Comparison of ENCODE assay signal across 9 cellular contexts in the genomic region with DNA sequence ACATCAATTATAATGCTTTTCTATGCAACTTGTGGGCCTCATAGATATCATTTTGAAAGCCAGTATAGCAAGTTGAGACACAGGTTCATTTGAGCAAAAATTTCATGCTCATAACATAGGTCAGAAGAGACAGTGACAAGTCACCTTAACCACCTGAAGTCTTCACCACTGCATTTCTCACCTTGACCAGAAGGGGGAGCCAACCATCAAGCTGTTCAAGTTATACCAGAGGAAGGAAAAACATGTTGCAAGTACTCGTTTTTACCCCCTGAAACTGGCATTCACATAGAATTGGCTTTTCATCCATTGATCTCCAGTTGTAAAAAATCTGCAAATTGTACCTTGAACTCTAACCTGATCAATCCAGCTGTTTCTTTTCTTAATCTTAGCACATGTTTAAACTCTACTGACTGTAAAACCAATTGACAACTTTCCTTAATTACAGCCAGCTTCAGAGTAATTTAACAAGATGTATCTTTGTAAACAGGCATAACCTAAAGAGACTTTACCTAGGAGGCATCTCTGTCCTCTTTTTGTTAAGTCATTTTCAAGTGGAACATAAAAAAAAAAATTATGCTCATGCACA. TPM values are rescaled to one million over a fixed set of nuclear protein-coding genes. Genes with fewer than 3 reads are reported as not detected.
DNase-seq lines count a peak whose midpoint lies in the region; ATAC-seq and TF ChIP-seq lines count a peak whose summit lies in the region.
"Had no signal": no experiment of that assay in that cellular context is flagged by ENCODE, and none has a peak within 500 bp of the region (broad histone marks: within the 10 kb centered on the region; RNA-seq: fewer than 3 reads in every experiment).

No MANE protein-coding gene starts in this region.

- peak; percentile 98 for TF ChIP-seq CTCF in epithelial cell of proximal tubule (conservative IDR thresholded peaks at IDR 0.05; ENCODE audit: low read depth, low read length)

- peak overlapping the region; percentile 73 for H3K4me2 ChIP-seq in BLaER1

- ATAC-seq in GM19025 (IDR thresholded peaks at IDR 0.05; ENCODE audit: low read depth, unreplicated experiment): peak; percentile 60
- ATAC-seq in HG03469 (IDR thresholded peaks at IDR 0.05; ENCODE audit: unreplicated experiment): peak; percentile 91
- peak; percentile 87 for ATAC-seq in activated CD8-positive, alpha-beta memory T cell treated with anti-CD3 and anti-CD28 coated beads, Interleukin-2, amount 10 ng/mL, durations not matched to agents 7 days and 5 days
- ATAC-seq in natural killer cell treated with Interleukin-12 subunit alpha and Interleukin-12 subunit beta and Interleukin-15 and Interleukin-18, amount 100 ng/mL, for 72 hours: peak in 1 of 2 donors; percentile 59

- DNase-seq in NOMO-1 (lab: John Stamatoyannopoulos, UW; ENCODE audit: unreplicated experiment in 2 of 2) (peak; percentile 17 to 60), epithelial cell of proximal tubule (ENCODE audit: low read depth) (peak; percentile 47)
- DNase-seq in activated CD8-positive, alpha-beta memory T cell treated with anti-CD3 and anti-CD28 coated beads, Interleukin-2, amount 10 ng/mL, durations not matched to agents 7 days and 5 days: peak; percentile 90
- DNase-seq in natural killer cell treated with Interleukin-12 subunit alpha and Interleukin-12 subunit beta and Interleukin-15 and Interleukin-18, amount 100 ng/mL, for 72 hours (ENCODE audit: low spot score): peak; percentile 84
- peak; percentile 67 for DNase-seq in stimulated activated naive CD4-positive, alpha-beta T cell treated with Interleukin-2 at 50 U/mL for 16 hours (lab: John Stamatoyannopoulos, UW)

- H3K9me3 Mint-ChIP-seq in activated CD8-positive, alpha-beta memory T cell treated with anti-CD3 and anti-CD28 coated beads, Interleukin-2, amount 10 ng/mL, durations not matched to agents 7 days and 5 days (ENCODE audit: low read depth): no peaks in the 10 kb centered on the region
- H3K9me3 Mint-ChIP-seq in natural killer cell treated with Interleukin-12 subunit alpha and Interleukin-12 subunit beta and Interleukin-15 and Interleukin-18, amount 100 ng/mL, for 72 hours: no peaks in the 10 kb centered on the region

- no peaks in the 10 kb centered on the region for H4K20me1 ChIP-seq in BLaER1

- H3K9ac ChIP-seq in BLaER1: no peak overlapping the region

- H3K4me3 Mint-ChIP-seq in activated CD8-positive, alpha-beta memory T cell treated with anti-CD3 and anti-CD28 coated beads, Interleukin-2, amount 10 ng/mL, durations not matched to agents 7 days and 5 days: no peak overlapping the region
- no peak overlapping the region for H3K4me3 Mint-ChIP-seq in natural killer cell treated with Interleukin-12 subunit alpha and Interleukin-12 subunit beta and Interleukin-15 and Interleukin-18, amount 100 ng/mL, for 72 hours

- H3K9me3 ChIP-seq in BLaER1: no peaks in the 10 kb centered on the region

- peaks cover 29% of the 10 kb centered on the region for H3K4me1 ChIP-seq in BLaER1

- CTCF ChIA-PET in activated CD8-positive, alpha-beta memory T cell treated with anti-CD3 and anti-CD28 coated beads, Interleukin-2, amount 10 ng/mL, durations not matched to agents 7 days and 5 days (lab: Charles Lee): interaction anchor here (0.6 to 3.8 kb wide), 26 partner anchors 9 to 551 kb away, joined by 3 to 45 read pairs (median 6); partner anchors contain the start of gene FRMD4B

- no peaks in the 10 kb centered on the region for H3K27me3 ChIP-seq in BLaER1

- no peaks in the 10 kb centered on the region for H3K36me3 Mint-ChIP-seq in activated CD8-positive, alpha-beta memory T cell treated with anti-CD3 and anti-CD28 coated beads, Interleukin-2, amount 10 ng/mL, durations not matched to agents 7 days and 5 days
- no peaks in the 10 kb centered on the region for H3K36me3 Mint-ChIP-seq in natural killer cell treated with Interleukin-12 subunit alpha and Interleukin-12 subunit beta and Interleukin-15 and Interleukin-18, amount 100 ng/mL, for 72 hours

- H3K4me1 Mint-ChIP-seq in activated CD8-positive, alpha-beta memory T cell treated with anti-CD3 and anti-CD28 coated beads, Interleukin-2, amount 10 ng/mL, durations not matched to agents 7 days and 5 days: peaks cover 2% of the 10 kb centered on the region
- peaks cover 3 to 6% of the 10 kb centered on the region in 2 donors for H3K4me1 Mint-ChIP-seq in natural killer cell treated with Interleukin-12 subunit alpha and Interleukin-12 subunit beta and Interleukin-15 and Interleukin-18, amount 100 ng/mL, for 72 hours (ENCODE audit: low read depth in 2 of 2)

- H3K27ac Mint-ChIP-seq in activated CD8-positive, alpha-beta memory T cell treated with anti-CD3 and anti-CD28 coated beads, Interleukin-2, amount 10 ng/mL, durations not matched to agents 7 days and 5 days: peak overlapping the region; percentile 7
- H3K27ac Mint-ChIP-seq in natural killer cell treated with Interleukin-12 subunit alpha and Interleukin-12 subunit beta and Interleukin-15 and Interleukin-18, amount 100 ng/mL, for 72 hours: no peak overlapping the region

- no peaks in the 10 kb centered on the region for H3K27me3 Mint-ChIP-seq in activated CD8-positive, alpha-beta memory T cell treated with anti-CD3 and anti-CD28 coated beads, Interleukin-2, amount 10 ng/mL, durations not matched to agents 7 days and 5 days
- H3K27me3 Mint-ChIP-seq in natural killer cell treated with Interleukin-12 subunit alpha and Interleukin-12 subunit beta and Interleukin-15 and Interleukin-18, amount 100 ng/mL, for 72 hours: no peaks in the 10 kb centered on the region

- H3K4me3 ChIP-seq in BLaER1 (no peak overlapping the region), epithelial cell of proximal tubule (ENCODE audit: low read depth, low read length) (no peak overlapping the region)

- no peaks in the 10 kb centered on the region for H3K36me3 ChIP-seq in BLaER1

- no peak overlapping the region for H3K27ac ChIP-seq in BLaER1

RNA-seq across cellular contexts. Expression of gene LMOD3, which starts 1.4 kb away (rescaled TPM):
- not detected for total RNA-seq in activated CD8-positive, alpha-beta memory T cell treated with anti-CD3 and anti-CD28 coated beads, Interleukin-2, amount 10 ng/mL, durations not matched to agents 7 days and 5 days
- not detected in 2 replicates for total RNA-seq in epithelial cell of proximal tubule
- total RNA-seq in natural killer cell treated with Interleukin-12 subunit alpha and Interleukin-12 subunit beta and Interleukin-15 and Interleukin-18, amount 100 ng/mL, for 72 hours: not detected
- total RNA-seq: T-helper 2 cell treated with Interferon-gamma antibody and Interleukin-4, amounts not matched to agents 100 ng/mL and 5 ng/mL, for 36 hours had no signal

RNA-seq across cellular contexts. Expression of gene ARL6IP5, which starts 36.2 kb away (rescaled TPM):
- 100 to 1,000 TPM; 132 to 203 TPM for total RNA-seq in activated CD8-positive, alpha-beta memory T cell treated with anti-CD3 and anti-CD28 coated beads, Interleukin-2, amount 10 ng/mL, durations not matched to agents 7 days and 5 days
- total RNA-seq in epithelial cell of proximal tubule: 80.7 and 114 TPM in 2 replicates
- 100 to 1,000 TPM; 110 to 135 TPM for total RNA-seq in natural killer cell treated with Interleukin-12 subunit alpha and Interleukin-12 subunit beta and Interleukin-15 and Interleukin-18, amount 100 ng/mL, for 72 hours

RNA-seq across cellular contexts. Expression of gene UBA3, which starts 40.8 kb away (rescaled TPM):
- total RNA-seq in activated CD8-positive, alpha-beta memory T cell treated with anti-CD3 and anti-CD28 coated beads, Interleukin-2, amount 10 ng/mL, durations not matched to agents 7 days and 5 days: 100 to 1,000 TPM; 104 to 133 TPM
- total RNA-seq in epithelial cell of proximal tubule: 65.1 and 69.1 TPM in 2 replicates
- 100 to 1,000 TPM in 1 of 2 donors, 10 to 100 TPM in 1; 93.4 to 111 TPM for total RNA-seq in natural killer cell treated with Interleukin-12 subunit alpha and Interleukin-12 subunit beta and Interleukin-15 and Interleukin-18, amount 100 ng/mL, for 72 hours

Comparison
In these comparisons a context has a peak if more than half of its experiments do, and no peak if none do; other contexts are left out.
1. DNase-seq: peak in every context shown above with its lines; median percentile 90 in activated CD8-positive, alpha-beta memory T cell treated with anti-CD3 and anti-CD28 coated beads, Interleukin-2, amount 10 ng/mL, durations not matched to agents 7 days and 5 days; 84 in natural killer cell treated with Interleukin-12 subunit alpha and Interleukin-12 subunit beta and Interleukin-15 and Interleukin-18, amount 100 ng/mL, for 72 hours; 67 in stimulated activated naive CD4-positive, alpha-beta T cell treated with Interleukin-2 at 50 U/mL for 16 hours; 47 in epithelial cell of proximal tubule; 38 in NOMO-1.